1 cellular context compared by ENCODE assay signal in the genomic region with DNA sequence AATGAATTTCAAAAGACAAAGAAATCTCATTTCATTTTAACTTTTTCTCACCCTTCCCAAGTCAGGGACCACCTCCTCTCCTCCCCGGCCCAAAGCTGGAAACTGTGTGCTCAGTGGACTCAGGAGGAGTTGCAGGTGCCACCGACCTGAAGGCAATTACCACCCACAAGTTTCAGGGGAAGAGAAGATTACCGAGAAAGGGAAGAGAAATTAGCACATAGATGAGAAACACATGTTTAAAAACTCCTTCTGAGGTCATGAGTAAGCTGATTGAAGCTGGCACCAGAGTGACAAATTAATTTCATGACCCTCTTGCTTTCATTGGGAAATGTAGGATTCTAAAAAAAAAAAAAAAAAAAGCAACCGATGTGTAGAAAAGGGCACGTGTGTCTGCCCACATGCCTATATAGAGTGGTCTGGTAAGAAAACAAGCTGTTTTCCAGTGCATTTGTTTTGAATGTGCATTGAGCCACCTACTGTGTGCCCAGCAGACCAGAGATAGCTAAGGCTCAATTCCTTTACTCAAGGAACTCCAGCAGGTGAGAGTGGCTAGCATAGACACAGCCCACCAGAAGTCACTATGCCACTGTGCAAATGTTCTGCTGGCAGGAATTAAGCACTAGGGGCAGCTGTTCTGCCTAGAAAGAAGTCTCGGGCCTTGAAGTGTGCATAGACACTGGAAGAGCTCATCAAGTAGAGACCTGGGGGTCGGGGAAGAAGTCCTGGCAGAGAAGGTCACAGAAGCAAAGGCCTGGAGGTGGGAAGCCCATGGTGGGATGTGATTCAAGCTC.
TF ChIP-seq lines count a peak whose summit lies in the region.

No MANE protein-coding gene starts in this region.

TF ChIP-seq in GM12878, 131 proteins besides CTCF, POLR2A, EP300 and RAD21 (continued from another document):
- TF ChIP-seq, protein P1, sequence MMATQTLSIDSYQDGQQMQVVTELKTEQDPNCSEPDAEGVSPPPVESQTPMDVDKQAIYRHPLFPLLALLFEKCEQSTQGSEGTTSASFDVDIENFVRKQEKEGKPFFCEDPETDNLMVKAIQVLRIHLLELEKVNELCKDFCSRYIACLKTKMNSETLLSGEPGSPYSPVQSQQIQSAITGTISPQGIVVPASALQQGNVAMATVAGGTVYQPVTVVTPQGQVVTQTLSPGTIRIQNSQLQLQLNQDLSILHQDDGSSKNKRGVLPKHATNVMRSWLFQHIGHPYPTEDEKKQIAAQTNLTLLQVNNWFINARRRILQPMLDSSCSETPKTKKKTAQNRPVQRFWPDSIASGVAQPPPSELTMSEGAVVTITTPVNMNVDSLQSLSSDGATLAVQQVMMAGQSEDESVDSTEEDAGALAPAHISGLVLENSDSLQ (IDR thresholded peaks at IDR 0.05), result 0 out of 2 replicates have a peak, but pooled peaks have one; percentile 48
